Comparison of ENCODE assay signal across 1 cellular context in genomic region chr5:89043676-89044075, GRCh38.
TF ChIP-seq lines count a peak whose summit lies in the region.

No MANE protein-coding gene starts in this region.

TF ChIP-seq in GM23338, 12 proteins besides CTCF, POLR2A, EP300 and RAD21 (continued from another document):
- no peak for TF ChIP-seq ZNF462 (CRISPR knock-in tag; IDR thresholded peaks at IDR 0.05)
